8 cellular contexts compared by ENCODE assay signal in the genomic region with DNA sequence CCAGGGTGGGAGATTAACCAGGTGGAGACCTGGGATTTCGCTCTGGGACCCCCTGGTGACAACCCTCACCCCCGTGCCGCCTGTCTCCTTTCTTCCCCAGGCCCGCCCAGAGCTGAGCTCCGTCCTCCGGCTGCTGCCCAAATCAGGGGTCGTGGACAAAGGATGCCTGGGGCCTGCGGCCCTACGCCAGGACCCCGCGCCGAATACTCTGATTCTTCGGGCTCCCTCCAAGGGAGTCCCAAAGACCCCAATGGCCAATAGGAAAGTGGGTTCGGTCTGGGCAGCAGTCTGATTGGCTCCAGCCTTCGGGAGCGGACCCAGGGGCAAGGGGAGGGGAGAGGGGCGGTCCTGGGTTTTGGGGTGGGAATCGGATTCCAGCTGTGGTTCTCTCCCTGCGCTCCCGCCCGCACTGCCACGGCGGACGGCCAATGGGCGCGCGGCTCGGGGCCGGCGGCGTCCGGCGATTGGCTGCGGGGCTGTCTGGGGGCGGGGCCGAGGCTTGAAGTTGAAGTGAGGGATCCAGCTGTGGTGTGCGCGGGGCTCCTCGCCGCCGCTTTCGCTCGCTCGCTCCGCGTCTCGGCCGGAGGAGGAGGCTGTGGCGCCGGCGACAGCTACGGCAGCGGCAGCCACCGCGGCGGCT. TPM values are rescaled to one million over a fixed set of nuclear protein-coding genes. Genes with fewer than 3 reads are reported as not detected.
DNase-seq lines count a peak whose midpoint lies in the region; ATAC-seq and TF ChIP-seq lines count a peak whose summit lies in the region.

Gene CACNA1G, plus strand, starts transcription at position 531 of the 640 bp plus-strand sequence. CDS start 745 bp downstream, outside the sequence.

- H3K9me3 ChIP-seq in ectodermal cell (ENCODE audit: control insufficient read depth, low read length), result no peaks in the 10 kb centered on the region

- TF ChIP-seq CTCF in BJ (IDR thresholded peaks at IDR 0.05; ENCODE audit: insufficient read depth, low read depth, low read length), result no peak

- H3K27me3 ChIP-seq in BJ (ENCODE audit: control insufficient read depth, insufficient read depth, low read length) (peaks cover 40% of the 10 kb centered on the region), ectodermal cell (ENCODE audit: control insufficient read depth, insufficient read depth, low read length, poor library complexity, severe bottlenecking) (peaks cover 69% of the 10 kb centered on the region)

- H3K4me3 ChIP-seq in BJ (ENCODE audit: low read depth, low read length) (peak within 1 kb of the TSS; percentile 37), ectodermal cell (ENCODE audit: insufficient read depth, low read depth, low read length) (peak within 1 kb of the TSS; percentile 58)

- intact Hi-C loops in activated CD4-positive, alpha-beta memory T cell treated with anti-CD3 and anti-CD28 coated beads for 36 hours (cut with micrococcal nuclease), result loop anchor here (2.0 kb wide), 1 partner anchor 14 kb away; the partner anchor contains the start of gene SPATA20

- H3K36me3 Mint-ChIP-seq in activated CD4-positive, alpha-beta memory T cell treated with anti-CD3 and anti-CD28 coated beads for 36 hours, result no peaks in the 10 kb centered on the region
- H3K36me3 Mint-ChIP-seq in memory B cell, result peaks cover 1% of the 10 kb centered on the region

- H3K36me3 ChIP-seq in BJ (ENCODE audit: control insufficient read depth, insufficient read depth, low read length) (peaks cover 3% of the 10 kb centered on the region), ectodermal cell (ENCODE audit: control insufficient read depth, insufficient read depth, low read length) (no peaks in the 10 kb centered on the region)

- DNase-seq in BJ (ENCODE audit: low read depth) (peak; percentile 25), GM19240 (ENCODE audit: insufficient read length, low spot score) (peak; percentile 89), NCI-H526 (lab: John Stamatoyannopoulos, UW) (peak; percentile 72 to 97), memory B cell (ENCODE audit: low spot score in 2 of 2) (peak; percentile 84 to 86)
- peak; percentile 91 for DNase-seq in activated CD4-positive, alpha-beta memory T cell treated with anti-CD3 and anti-CD28 coated beads for 36 hours
- peak; percentile 78 to 88 (median 78) for DNase-seq in stimulated activated CD4-positive, alpha-beta T cell treated with anti-CD3 and anti-CD28 coated beads, TNF-alpha, amount 100 ng/mL, for 24 hours (ENCODE audit: low read depth in 3 of 3)

- peak within 1 kb of the TSS; percentile 57 for H3K4me3 Mint-ChIP-seq in activated CD4-positive, alpha-beta memory T cell treated with anti-CD3 and anti-CD28 coated beads for 36 hours
- peak within 1 kb of the TSS; percentile 85 for H3K4me3 Mint-ChIP-seq in memory B cell

- H3K9me3 Mint-ChIP-seq in activated CD4-positive, alpha-beta memory T cell treated with anti-CD3 and anti-CD28 coated beads for 36 hours, result no peaks in the 10 kb centered on the region
- H3K9me3 Mint-ChIP-seq in memory B cell, result no peaks in the 10 kb centered on the region

- peaks cover 57% of the 10 kb centered on the region for H3K4me1 ChIP-seq in ectodermal cell (ENCODE audit: control insufficient read depth, insufficient read depth, low read length)

- peak within 1 kb of the TSS; percentile 75 for H3K27ac ChIP-seq in ectodermal cell (ENCODE audit: insufficient read depth, low read depth, low read length, poor library complexity, severe bottlenecking)

- POLR2A ChIA-PET in BJ (lab: Charles Lee), result no interaction called here
- POLR2A ChIA-PET in activated CD4-positive, alpha-beta memory T cell treated with anti-CD3 and anti-CD28 coated beads for 36 hours (lab: Charles Lee), result interaction anchor here (0.6 kb wide), 1 partner anchor 197 kb away, joined by 5 read pairs; no protein-coding TSS in a partner anchor

- peaks cover 18% of the 10 kb centered on the region for H3K4me1 Mint-ChIP-seq in activated CD4-positive, alpha-beta memory T cell treated with anti-CD3 and anti-CD28 coated beads for 36 hours (ENCODE audit: low read depth)
- peaks cover 19% of the 10 kb centered on the region for H3K4me1 Mint-ChIP-seq in memory B cell

- peaks cover 54% of the 10 kb centered on the region for H3K27me3 Mint-ChIP-seq in activated CD4-positive, alpha-beta memory T cell treated with anti-CD3 and anti-CD28 coated beads for 36 hours
- peaks cover 14% of the 10 kb centered on the region for H3K27me3 Mint-ChIP-seq in memory B cell

- no peak within 1 kb of the TSS for H3K27ac Mint-ChIP-seq in activated CD4-positive, alpha-beta memory T cell treated with anti-CD3 and anti-CD28 coated beads for 36 hours
- H3K27ac Mint-ChIP-seq in memory B cell, result no peak within 1 kb of the TSS

- WGBS in ectodermal cell, 2 experiments, result 0% methylated on average over 56 of the region's 56 CpGs

- CTCF ChIA-PET in BJ (lab: Yijun Ruan, JAX), result interaction anchor here (1.1 to 6.2 kb wide), 10 partner anchors 9 to 134 kb away, joined by 3 to 41 read pairs (median 5); no protein-coding TSS in a partner anchor
- CTCF ChIA-PET in activated CD4-positive, alpha-beta memory T cell treated with anti-CD3 and anti-CD28 coated beads for 36 hours (lab: Charles Lee), result interaction anchor here (0.5 to 2.1 kb wide), 8 partner anchors 9 to 235 kb away, joined by 3 to 5 read pairs (median 3); partner anchors contain the start of gene EPN3

- ATAC-seq in HG03378 (IDR thresholded peaks at IDR 0.05; ENCODE audit: unreplicated experiment), result peak; percentile 74
- ATAC-seq in memory B cell (ENCODE audit: low read depth), result peak; percentile 86

RNA-seq across cellular contexts. Expression of gene CACNA1G, which starts in this region (rescaled TPM):
- polyA plus RNA-seq in BJ (2011; rRNA removed), result 0.01 and 0.02 TPM in 2 replicates
- 0.05 and 0.43 TPM in 2 replicates for polyA minus RNA-seq in BJ (2011; rRNA and poly(A)+ RNA removed)
- total RNA-seq in activated CD4-positive, alpha-beta memory T cell treated with anti-CD3 and anti-CD28 coated beads for 36 hours, result under 1 TPM in 1 of 2 experiments, not detected in 1; 0.05 TPM
- polyA plus RNA-seq in ectodermal cell (2013, experiment 1 of 4), result 8.6 TPM
- polyA plus RNA-seq in ectodermal cell (2013, experiment 2 of 4), result 8.9 TPM
- 9.1 TPM for polyA plus RNA-seq in ectodermal cell (2013, experiment 3 of 4)
- polyA plus RNA-seq in ectodermal cell (2013, experiment 4 of 4), result 9.4 TPM

Comparison
In these comparisons a context has a peak if more than half of its experiments do, and no peak if none do; other contexts are left out.
1. Peak in every context shown above with its lines: DNase-seq, ATAC-seq, H3K4me3 ChIP-seq and H3K27ac ChIP-seq.
2. Peak in DNase-seq and H3K4me3 ChIP-seq in BJ; RNA of the gene not detected or under 1 TPM.
3. Peak in DNase-seq in activated CD4-positive, alpha-beta memory T cell treated with anti-CD3 and anti-CD28 coated beads for 36 hours; RNA of the gene not detected or under 1 TPM.
4. DNase-seq: peak in every context shown above with its lines; median percentile 91 in activated CD4-positive, alpha-beta memory T cell treated with anti-CD3 and anti-CD28 coated beads for 36 hours; 89 in GM19240; 85 in memory B cell; 84 in NCI-H526; 78 in stimulated activated CD4-positive, alpha-beta T cell treated with anti-CD3 and anti-CD28 coated beads, TNF-alpha, amount 100 ng/mL, for 24 hours; 25 in BJ.